Comparison of ENCODE assay signal across 16 cellular contexts in genomic region chr2:22481507-22482217, GRCh38.
DNase-seq lines count a peak whose midpoint lies in the region; ATAC-seq and TF ChIP-seq lines count a peak whose summit lies in the region.
"Had no signal": no experiment of that assay in that cellular context is flagged by ENCODE, and none has a peak within 500 bp of the region (broad histone marks: within the 10 kb centered on the region; RNA-seq: fewer than 3 reads in every experiment).

No MANE protein-coding gene starts in this region.

- peaks cover 0 to 7% (median 0%) of the 10 kb centered on the region in 5 donors for H3K4me1 ChIP-seq in subcutaneous abdominal adipose tissue (ENCODE audit: control insufficient read depth in 5 of 5, insufficient read depth in 5 of 5, low read length in 5 of 5)

- no peaks in the 10 kb centered on the region for H3K36me3 ChIP-seq in MG63
- H3K36me3 ChIP-seq in subcutaneous abdominal adipose tissue (ENCODE audit: control insufficient read depth in 5 of 5, insufficient read depth in 5 of 5, low read length in 5 of 5), result no peaks in the 10 kb centered on the region

- peak overlapping the region; percentile 14 for H3K27ac ChIP-seq in subcutaneous abdominal adipose tissue (ENCODE audit: low read depth, low read length)
- H3K27ac ChIP-seq: C4-2B had no signal

- ATAC-seq in left ventricle myocardium superior, result peak; percentile 92
- no peak for ATAC-seq in omental fat pad (ENCODE audit: low FRiP score)
- ATAC-seq in GM19023 (IDR thresholded peaks at IDR 0.05; ENCODE audit: unreplicated experiment), result no peak
- ATAC-seq: SK-N-SH treated with all-trans-retinoic acid at 6 μM for 48 hours had no signal

- H3K27me3 ChIP-seq in MG63, result no peaks in the 10 kb centered on the region
- H3K27me3 ChIP-seq in subcutaneous abdominal adipose tissue (ENCODE audit: control insufficient read depth in 5 of 5, insufficient read depth in 4 of 5, low read length in 5 of 5), result no peaks in the 10 kb centered on the region

- DNase-seq in MG63 (peak; percentile 7), RPMI7951 (ENCODE audit: low read depth) (peak; percentile 4), left ventricle myocardium superior (no peak), omental fat pad (ENCODE audit: low spot score) (no peak), NCI-H1930 (lab: John Stamatoyannopoulos, UW) (no peak), NCI-H187 treated with DMSO at 0.1 percent for 48 hours (lab: John Stamatoyannopoulos, UW) (no peak)
- DNase-seq: H7, NCI-H1105, NCI-H187, NCI-H510A treated with DMSO at 0.1 percent for 48 hours, NCI-H82, SHP77 had no signal

- intact Hi-C loops in left ventricle myocardium superior (cut with micrococcal nuclease), result no loop called here

- no peak overlapping the region for H3K4me3 ChIP-seq in MG63
- H3K4me3 ChIP-seq in subcutaneous abdominal adipose tissue (ENCODE audit: low read depth in 1 of 5, low read length in 5 of 5), result no peak overlapping the region

- no peaks in the 10 kb centered on the region for H3K9me3 ChIP-seq in MG63
- H3K9me3 ChIP-seq in subcutaneous abdominal adipose tissue (ENCODE audit: control insufficient read depth in 5 of 5, low read length in 5 of 5), result no peaks in the 10 kb centered on the region

- TF ChIP-seq CTCF in omental fat pad (IDR thresholded peaks at IDR 0.05), result no peak

- H3K9ac ChIP-seq in subcutaneous abdominal adipose tissue (ENCODE audit: low read length in 5 of 5), result no peak overlapping the region

Comparison
In these comparisons a context has a peak if more than half of its experiments do, and no peak if none do; other contexts are left out.
1. DNase-seq: peak in MG63 (single experiment) and RPMI7951 (single experiment); none in left ventricle myocardium superior (single experiment), omental fat pad (single experiment), NCI-H1930 (0 of 2) and NCI-H187 treated with DMSO at 0.1 percent for 48 hours (single experiment).